In the genomic region with DNA sequence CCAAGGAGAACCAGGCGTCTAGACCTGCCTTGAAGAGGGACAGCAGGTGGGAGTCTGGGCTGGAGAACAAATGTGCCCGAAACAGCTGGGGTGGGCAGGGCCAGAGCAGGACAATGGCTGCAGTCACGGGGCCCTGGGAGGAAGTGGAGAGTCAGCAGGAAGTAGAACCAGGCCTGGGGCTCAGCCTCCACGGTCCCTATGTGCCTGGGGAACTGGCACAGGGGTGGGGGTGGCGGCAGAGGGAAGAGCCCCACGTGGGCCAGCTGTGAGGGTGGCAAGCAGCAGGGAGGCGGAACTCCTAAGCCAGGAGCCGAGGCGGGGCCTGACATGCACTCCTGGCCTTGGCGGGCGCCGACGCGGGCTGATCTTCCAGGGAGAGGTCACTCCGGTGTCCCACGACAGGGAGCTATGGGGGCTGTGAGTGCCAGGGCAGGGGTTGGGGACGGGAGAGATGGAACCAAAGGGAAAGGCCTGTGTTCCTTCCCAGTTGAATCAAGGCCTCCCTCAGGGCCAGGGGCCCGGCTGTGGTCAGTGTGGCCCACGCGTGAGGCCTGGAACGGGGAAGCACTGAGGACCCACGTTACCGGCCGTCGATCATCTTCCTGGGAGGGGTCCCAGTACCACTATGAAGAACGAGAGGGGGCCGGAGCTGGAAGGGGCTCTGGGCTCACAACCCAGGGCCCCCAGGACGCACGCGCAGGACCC, we compare ENCODE assay signal across 1 cellular context.
TF ChIP-seq lines count a peak whose summit lies in the region.

No MANE protein-coding gene starts in this region.

TF ChIP-seq in HepG2, 621 proteins besides CTCF, POLR2A, EP300 and RAD21:
- no peak for TF ChIP-seq GATAD2A (CRISPR knock-in tag; IDR thresholded peaks at IDR 0.05)
- 0 out of 2 replicates have a peak, but pooled peaks have one; percentile 13 for TF ChIP-seq ZBTB38 (CRISPR knock-in tag; IDR thresholded peaks at IDR 0.05)
- TF ChIP-seq ZBTB7B (CRISPR knock-in tag; IDR thresholded peaks at IDR 0.05) = 0 out of 2 replicates have a peak, but pooled peaks have one; percentile 38
- TF ChIP-seq, protein P1, sequence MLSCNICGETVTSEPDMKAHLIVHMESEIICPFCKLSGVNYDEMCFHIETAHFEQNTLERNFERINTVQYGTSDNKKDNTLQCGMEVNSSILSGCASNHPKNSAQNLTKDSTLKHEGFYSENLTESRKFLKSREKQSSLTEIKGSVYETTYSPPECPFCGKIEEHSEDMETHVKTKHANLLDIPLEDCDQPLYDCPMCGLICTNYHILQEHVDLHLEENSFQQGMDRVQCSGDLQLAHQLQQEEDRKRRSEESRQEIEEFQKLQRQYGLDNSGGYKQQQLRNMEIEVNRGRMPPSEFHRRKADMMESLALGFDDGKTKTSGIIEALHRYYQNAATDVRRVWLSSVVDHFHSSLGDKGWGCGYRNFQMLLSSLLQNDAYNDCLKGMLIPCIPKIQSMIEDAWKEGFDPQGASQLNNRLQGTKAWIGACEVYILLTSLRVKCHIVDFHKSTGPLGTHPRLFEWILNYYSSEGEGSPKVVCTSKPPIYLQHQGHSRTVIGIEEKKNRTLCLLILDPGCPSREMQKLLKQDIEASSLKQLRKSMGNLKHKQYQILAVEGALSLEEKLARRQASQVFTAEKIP (CRISPR knock-in tag; IDR thresholded peaks at IDR 0.05; ENCODE audit: borderline replicate concordance) = no peak
- TF ChIP-seq ONECUT2 (CRISPR knock-in tag; IDR thresholded peaks at IDR 0.05) = no peak
